In the genomic region with DNA sequence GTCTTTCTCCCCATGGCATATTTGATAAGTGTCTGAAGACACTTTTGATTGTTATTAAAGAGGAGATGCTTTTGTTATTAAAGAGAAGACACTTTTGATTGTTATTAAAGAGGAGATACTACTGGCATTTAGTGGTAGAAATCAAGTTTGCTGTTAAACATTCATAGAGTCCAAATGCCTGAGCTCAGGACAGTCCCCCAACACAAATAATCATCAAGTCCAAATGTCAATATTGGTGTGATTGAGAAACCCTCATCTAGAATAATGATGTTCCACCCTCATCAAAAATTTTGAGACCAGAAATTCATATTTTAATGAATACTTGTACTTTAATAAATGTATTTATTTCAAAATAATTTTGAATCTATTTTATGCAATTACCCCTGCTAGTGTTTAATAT, we compare ENCODE assay signal across 34 cellular contexts.
"Had no signal": no experiment of that assay in that cellular context is flagged by ENCODE, and none has a peak within 500 bp of the region (broad histone marks: within the 10 kb centered on the region; RNA-seq: fewer than 3 reads in every experiment).

No MANE protein-coding gene starts in this region.

- H3K36me3 ChIP-seq: MG63 had no signal

- DNase-seq: Karpas-422, Kasumi-1, KG1, MG63, MM.1S, MV-4-11, NCI-H1048, NCI-H1092, NCI-H1092 treated with DMSO at 0.1 percent for 48 hours, NCI-H1105, NCI-H1105 treated with DMSO at 0.1 percent for 48 hours, NCI-H1417 treated with DMSO at 0.1 percent for 48 hours, NCI-H1436, NCI-H1436 treated with DMSO at 0.1 percent for 48 hours, NCI-H146, NCI-H1694, NCI-H1694 treated with DMSO at 0.1 percent for 48 hours, NCI-H187, NCI-H187 treated with DMSO at 0.1 percent for 48 hours, NCI-H1930, NCI-H2029, NCI-H2029 treated with DMSO at 0.1 percent for 48 hours, NCI-H2081, NCI-H2081 treated with DMSO at 0.1 percent for 48 hours, NCI-H2107, NCI-H2171, NCI-H2171 treated with DMSO at 0.1 percent for 48 hours, NCI-H2227 treated with DMSO at 0.1 percent for 48 hours, NCI-H226, NCI-H345, NCI-H446, NCI-H446 treated with DMSO at 0.1 percent for 48 hours, NCI-H510A had no signal

- H3K27ac ChIP-seq: KMS-11 had no signal

- H3K27me3 ChIP-seq: MG63 had no signal

- H3K9ac ChIP-seq: KMS-11 had no signal

- H3K4me2 ChIP-seq: KMS-11 had no signal

- H3K9me3 ChIP-seq: MG63 had no signal

- H3K4me3 ChIP-seq: MG63 had no signal
